Comparison of ENCODE assay signal across 15 cellular contexts in the genomic region with DNA sequence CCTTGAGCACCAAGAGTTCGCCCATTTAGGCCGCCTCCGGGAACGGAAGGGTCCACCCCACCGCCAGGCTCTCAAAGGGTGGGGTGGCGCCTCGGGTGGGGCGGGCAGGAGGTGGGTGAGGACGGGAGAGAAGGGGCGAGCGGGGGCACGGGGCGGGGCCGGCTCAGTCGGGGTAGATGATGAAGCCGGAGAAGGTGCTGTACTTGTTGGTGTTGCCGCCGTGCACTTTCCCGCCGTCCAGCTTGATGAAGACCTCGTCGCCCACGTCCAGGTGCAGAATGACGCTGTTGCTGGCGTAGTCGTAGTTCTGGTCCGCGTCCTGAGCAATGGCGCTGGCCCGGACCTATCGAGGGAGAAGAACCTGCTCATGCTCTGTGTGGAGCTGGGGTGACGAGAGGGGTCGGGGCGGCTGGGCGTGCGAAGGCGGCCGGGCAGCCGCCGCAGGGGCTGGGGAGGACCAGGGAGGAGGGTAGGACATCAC. TPM values are rescaled to one million over a fixed set of nuclear protein-coding genes. Genes with fewer than 3 reads are reported as not detected.
DNase-seq lines count a peak whose midpoint lies in the region; ATAC-seq, FAIRE-seq and TF ChIP-seq lines count a peak whose summit lies in the region.
"Had no signal": no experiment of that assay in that cellular context is flagged by ENCODE, and none has a peak within 500 bp of the region (broad histone marks: within the 10 kb centered on the region; RNA-seq: fewer than 3 reads in every experiment).

No MANE protein-coding gene starts in this region.

- H3K4me3 Mint-ChIP-seq in activated naive CD4-positive, alpha-beta T cell treated with anti-CD3 and anti-CD28 coated beads for 36 hours, result peak overlapping the region; percentile 4
- peak overlapping the region; percentile 69 for H3K4me3 Mint-ChIP-seq in memory B cell

- H3K27ac ChIP-seq in Karpas-422 (ENCODE audit: low read length), result no peak overlapping the region
- H3K27ac ChIP-seq: BLaER1, dorsolateral prefrontal cortex, heart left ventricle had no signal

- peak overlapping the region; percentile 17 for H3K4me3 ChIP-seq in bronchial epithelial cell (ENCODE audit: low read depth, low read length)
- H3K4me3 ChIP-seq in Karpas-422 (ENCODE audit: low read length), result no peak overlapping the region
- H3K4me3 ChIP-seq: BLaER1 had no signal

- no peaks in the 10 kb centered on the region for H3K79me2 ChIP-seq in Karpas-422 (ENCODE audit: low read length)

- peaks cover 52% of the 10 kb centered on the region for H3K27me3 Mint-ChIP-seq in activated naive CD4-positive, alpha-beta T cell treated with anti-CD3 and anti-CD28 coated beads for 36 hours (ENCODE audit: low read depth)
- peaks cover 31% of the 10 kb centered on the region for H3K27me3 Mint-ChIP-seq in memory B cell

- H3K9ac ChIP-seq in Karpas-422 (ENCODE audit: low read length), result no peak overlapping the region
- H3K9ac ChIP-seq: BLaER1 had no signal

- H3K36me3 Mint-ChIP-seq in activated naive CD4-positive, alpha-beta T cell treated with anti-CD3 and anti-CD28 coated beads for 36 hours (ENCODE audit: low read depth), result peaks cover 25% of the 10 kb centered on the region
- H3K36me3 Mint-ChIP-seq in activated naive CD4-positive, alpha-beta T cell treated with anti-CD3 and anti-CD28 coated beads, Interleukin-2, amount 50 U/mL, for 72 hours, result peaks cover 7 to 22% of the 10 kb centered on the region in 2 donors
- no peaks in the 10 kb centered on the region for H3K36me3 Mint-ChIP-seq in memory B cell

- H3K27ac Mint-ChIP-seq in activated naive CD4-positive, alpha-beta T cell treated with anti-CD3 and anti-CD28 coated beads for 36 hours, result no peak overlapping the region
- H3K27ac Mint-ChIP-seq in activated naive CD4-positive, alpha-beta T cell treated with anti-CD3 and anti-CD28 coated beads, Interleukin-2, amount 50 U/mL, for 72 hours, result no peak overlapping the region
- no peak overlapping the region for H3K27ac Mint-ChIP-seq in memory B cell

- H3K27me3 ChIP-seq in bronchial epithelial cell (ENCODE audit: control insufficient read depth, insufficient read depth, low read length) (peaks cover 25% of the 10 kb centered on the region), Karpas-422 (ENCODE audit: low read length) (no peaks in the 10 kb centered on the region)

- H3K36me3 ChIP-seq in bronchial epithelial cell (ENCODE audit: control insufficient read depth, insufficient read depth, low read length) (peaks cover 2% of the 10 kb centered on the region), Karpas-422 (ENCODE audit: insufficient read depth, low read length) (no peaks in the 10 kb centered on the region)
- H3K36me3 ChIP-seq: heart left ventricle had no signal

- no peak for DNase-seq in activated naive CD4-positive, alpha-beta T cell treated with anti-CD3 and anti-CD28 coated beads for 36 hours
- no peak for DNase-seq in activated naive CD4-positive, alpha-beta T cell treated with anti-CD3 and anti-CD28 coated beads, Interleukin-2, amount 50 U/mL, for 72 hours (ENCODE audit: low spot score in 2 of 2)
- DNase-seq in bronchial epithelial cell (ENCODE audit: low read depth) (no peak), memory B cell (ENCODE audit: low spot score in 2 of 2) (no peak), ureter (ENCODE audit: low spot score) (peak; percentile 37), Karpas-422 (no peak), midbrain (lab: John Stamatoyannopoulos, UW) (no peak)
- DNase-seq: dorsolateral prefrontal cortex; heart left ventricle; NCI-H1436 treated with DMSO at 0.1 percent for 48 hours; stimulated activated CD4-positive, alpha-beta T cell treated with anti-CD3 and anti-CD28 coated beads, Interleukin-2, amount 100 ng/mL, for 24 hours; substantia nigra had no signal

- no peaks in the 10 kb centered on the region for H3K9me3 Mint-ChIP-seq in activated naive CD4-positive, alpha-beta T cell treated with anti-CD3 and anti-CD28 coated beads for 36 hours
- H3K9me3 Mint-ChIP-seq in activated naive CD4-positive, alpha-beta T cell treated with anti-CD3 and anti-CD28 coated beads, Interleukin-2, amount 50 U/mL, for 72 hours, result no peaks in the 10 kb centered on the region
- H3K9me3 Mint-ChIP-seq in memory B cell, result no peaks in the 10 kb centered on the region

- peaks cover 5% of the 10 kb centered on the region for H3K4me1 ChIP-seq in Karpas-422 (ENCODE audit: low read length)

- CTCF ChIA-PET in activated naive CD4-positive, alpha-beta T cell treated with anti-CD3 and anti-CD28 coated beads for 36 hours (lab: Charles Lee), result interaction anchor here (0.6 to 4.2 kb wide), 8 partner anchors 10 to 563 kb away, joined by 3 to 28 read pairs (median 7); partner anchors contain the start of genes DNAJC22 and TROAP

- no peak for FAIRE-seq in bronchial epithelial cell (lab: Jason Lieb, UNC)
- FAIRE-seq: TTC549 had no signal

- ATAC-seq in activated naive CD4-positive, alpha-beta T cell treated with anti-CD3 and anti-CD28 coated beads, Interleukin-2, amount 50 U/mL, for 72 hours, result no peak
- no peak for ATAC-seq in memory B cell (ENCODE audit: low read depth)
- ATAC-seq in GM18873 (IDR thresholded peaks at IDR 0.05; ENCODE audit: low FRiP score, unreplicated experiment), result no peak
- ATAC-seq: heart left ventricle had no signal

- intact Hi-C loops in activated naive CD4-positive, alpha-beta T cell treated with anti-CD3 and anti-CD28 coated beads for 36 hours (cut with micrococcal nuclease), result no loop called here

- H2AFZ ChIP-seq in Karpas-422 (ENCODE audit: low read length), result no peak overlapping the region

- no peaks in the 10 kb centered on the region for H4K20me1 ChIP-seq in Karpas-422 (ENCODE audit: insufficient read depth, low read depth, low read length)

- peaks cover 23% of the 10 kb centered on the region for H3K4me1 Mint-ChIP-seq in activated naive CD4-positive, alpha-beta T cell treated with anti-CD3 and anti-CD28 coated beads for 36 hours (ENCODE audit: low read depth)
- H3K4me1 Mint-ChIP-seq in memory B cell, result peaks cover 13% of the 10 kb centered on the region

- no peak overlapping the region for H3K4me2 ChIP-seq in Karpas-422 (ENCODE audit: low read depth, low read length, poor library complexity, severe bottlenecking)
- H3K4me2 ChIP-seq: BLaER1 had no signal

- H3K9me2 ChIP-seq in Karpas-422 (replicated peaks; ENCODE audit: insufficient read depth, low read length), result no peaks in the 10 kb centered on the region

- H3K9me3 ChIP-seq in Karpas-422 (ENCODE audit: low read length), result no peaks in the 10 kb centered on the region
- H3K9me3 ChIP-seq: BLaER1, heart left ventricle had no signal

- no peak for TF ChIP-seq CTCF in bronchial epithelial cell (IDR thresholded peaks at IDR 0.05; ENCODE audit: insufficient read depth, low read length, severe bottlenecking)

RNA-seq across cellular contexts. Expression of gene C1QL4, which starts 4.1 kb away (rescaled TPM):
- total RNA-seq in activated naive CD4-positive, alpha-beta T cell treated with anti-CD3 and anti-CD28 coated beads for 36 hours, result not detected
- not detected for total RNA-seq in activated naive CD4-positive, alpha-beta T cell treated with anti-CD3 and anti-CD28 coated beads, Interleukin-2, amount 50 U/mL, for 72 hours
- total RNA-seq in bronchial epithelial cell, result 0.13 TPM in 1 of 2 replicates, not detected in the other
- total RNA-seq in ureter, result not detected
- total RNA-seq in Karpas-422 (2014; rRNA removed; shearing (Covaris generic); ENCODE audit: low replicate concordance), result not detected in 2 replicates
- total RNA-seq: heart left ventricle had no signal

RNA-seq across cellular contexts. Expression of gene TROAP, which starts 9.9 kb away (rescaled TPM):
- 10 to 100 TPM; 67.4 to 68.8 TPM for total RNA-seq in activated naive CD4-positive, alpha-beta T cell treated with anti-CD3 and anti-CD28 coated beads for 36 hours
- 100 to 1,000 TPM in 1 of 2 donors, 10 to 100 TPM in 1; 67.4 to 134 TPM for total RNA-seq in activated naive CD4-positive, alpha-beta T cell treated with anti-CD3 and anti-CD28 coated beads, Interleukin-2, amount 50 U/mL, for 72 hours
- 2.6 and 5.2 TPM in 2 replicates for total RNA-seq in bronchial epithelial cell
- total RNA-seq in ureter, result 1.3 TPM
- total RNA-seq in Karpas-422 (2014; rRNA removed; shearing (Covaris generic); ENCODE audit: low replicate concordance), result 20.2 and 58.2 TPM in 2 replicates

RNA-seq across cellular contexts. Expression of gene DNAJC22, which starts 13.8 kb away (rescaled TPM):
- total RNA-seq in activated naive CD4-positive, alpha-beta T cell treated with anti-CD3 and anti-CD28 coated beads for 36 hours, result not detected
- total RNA-seq in activated naive CD4-positive, alpha-beta T cell treated with anti-CD3 and anti-CD28 coated beads, Interleukin-2, amount 50 U/mL, for 72 hours, result under 1 TPM; 0.06 to 0.11 TPM
- 0.13 and 0.26 TPM in 2 replicates for total RNA-seq in bronchial epithelial cell
- 0.16 TPM for total RNA-seq in ureter
- not detected in 2 replicates for total RNA-seq in Karpas-422 (2014; rRNA removed; shearing (Covaris generic); ENCODE audit: low replicate concordance)

RNA-seq across cellular contexts. Expression of gene SPATS2, which starts 34.3 kb away (rescaled TPM):
- 1 to 10 TPM; 8.7 to 9.6 TPM for total RNA-seq in activated naive CD4-positive, alpha-beta T cell treated with anti-CD3 and anti-CD28 coated beads for 36 hours
- 10 to 100 TPM; 14.3 to 20.8 TPM for total RNA-seq in activated naive CD4-positive, alpha-beta T cell treated with anti-CD3 and anti-CD28 coated beads, Interleukin-2, amount 50 U/mL, for 72 hours
- 21.3 and 33.4 TPM in 2 replicates for total RNA-seq in bronchial epithelial cell
- total RNA-seq in ureter, result 20.0 TPM
- total RNA-seq in Karpas-422 (2014; rRNA removed; shearing (Covaris generic); ENCODE audit: low replicate concordance), result 43.5 and 50.7 TPM in 2 replicates

RNA-seq across cellular contexts. Expression of gene PRPH, which starts 38.0 kb away (rescaled TPM):
- not detected for total RNA-seq in activated naive CD4-positive, alpha-beta T cell treated with anti-CD3 and anti-CD28 coated beads for 36 hours
- total RNA-seq in activated naive CD4-positive, alpha-beta T cell treated with anti-CD3 and anti-CD28 coated beads, Interleukin-2, amount 50 U/mL, for 72 hours, result not detected
- 0.26 and 0.51 TPM in 2 replicates for total RNA-seq in bronchial epithelial cell
- total RNA-seq in ureter, result 1.7 TPM
- 0.52 TPM in 1 of 2 replicates, not detected in the other for total RNA-seq in Karpas-422 (2014; rRNA removed; shearing (Covaris generic); ENCODE audit: low replicate concordance)
